1 cellular context compared by ENCODE assay signal in the genomic region with DNA sequence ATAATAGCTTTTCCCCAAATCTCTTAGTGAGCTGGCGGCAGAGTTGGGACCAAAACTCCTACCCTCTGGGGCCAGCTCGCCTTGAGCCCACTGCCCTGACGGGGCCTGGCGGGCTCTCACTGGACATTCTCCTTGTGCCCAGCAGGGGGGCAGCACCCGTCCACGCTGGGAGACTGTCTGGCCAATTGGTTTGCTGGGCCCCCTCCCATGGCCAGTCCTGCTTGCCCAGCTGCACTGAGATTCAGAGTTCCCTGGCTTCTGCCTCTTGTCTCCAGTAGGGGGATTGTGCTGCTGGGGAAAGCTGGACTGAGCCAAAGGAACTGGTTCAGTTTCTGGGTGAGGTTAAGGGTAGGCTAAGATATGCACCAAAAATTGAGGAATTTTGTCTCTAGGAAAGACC.
TF ChIP-seq lines count a peak whose summit lies in the region.

No MANE protein-coding gene starts in this region.

TF ChIP-seq in HepG2, 621 proteins besides CTCF, POLR2A, EP300 and RAD21:
- TF ChIP-seq STAG1 (CRISPR knock-in tag; IDR thresholded peaks at IDR 0.05) (peak; percentile 33; the same call in 1 of the 2 replicates), ZBTB7A (CRISPR knock-in tag; IDR thresholded peaks at IDR 0.05) (no peak)
TF ChIP-seq in HepG2: peak in this region for 1.
